ENCODE assay signal across 30 cellular contexts in genomic region chr5:177204281-177204680, GRCh38.
"Had no signal": no experiment of that assay in that cellular context is flagged by ENCODE, and none has a peak within 500 bp of the region (broad histone marks: within the 10 kb centered on the region; RNA-seq: fewer than 3 reads in every experiment).

No MANE protein-coding gene starts in this region.

- ATAC-seq: activated CD4-positive, CD25-positive, alpha-beta regulatory T cell treated with anti-CD3 and anti-CD28 coated beads, Interleukin-2, amount 50 U/mL, for 24 hours; activated CD8-positive, alpha-beta T cell treated with anti-CD3 and anti-CD28 coated beads, Interleukin-2, amount 10 ng/mL, durations not matched to agents 7 days and 5 days; SK-N-SH treated with all-trans-retinoic acid at 6 μM for 48 hours had no signal

- H3K4me3 ChIP-seq: adrenal gland, Peyer's patch, SJSA1 had no signal

- DNase-seq: activated CD4-positive, alpha-beta T cell treated with anti-CD3 and anti-CD28 coated beads for 48 hours; activated CD4-positive, alpha-beta T cell treated with anti-CD3 and anti-CD28 coated beads, Interleukin-2, amount 50 U/mL, for 4 hours; activated CD8-positive, alpha-beta memory T cell treated with anti-CD3 and anti-CD28 coated beads, Interleukin-2, amount 50 U/mL, for 48 hours; activated CD8-positive, alpha-beta T cell treated with anti-CD3 and anti-CD28 coated beads, Interleukin-2, amount 10 ng/mL, durations not matched to agents 7 days and 5 days; activated gamma-delta T cell; activated naive CD4-positive, alpha-beta T cell treated with anti-CD3 and anti-CD28 coated beads for 36 hours; activated naive CD8-positive, alpha-beta T cell treated with anti-CD3 and anti-CD28 coated beads, Interleukin-2, amount 10 ng/mL, durations not matched to agents 7 days and 5 days; activated T-cell treated with anti-CD3 and anti-CD28 coated beads, Interleukin-2, amount 50 U/mL, for 1 hour; adrenal gland; anterior cingulate cortex; caudate nucleus; KG1; NCI-H1092; NCI-H1417; NCI-H1930; NCI-H2171 treated with DMSO at 0.1 percent for 48 hours; NCI-H345; NCI-H510A; NCI-H526 treated with DMSO at 0.1 percent for 48 hours; NCI-H82; OCI-M1; Peyer's patch; SHP77; SW 1271 had no signal

- H3K27ac ChIP-seq: adrenal gland, Peyer's patch, RWPE1, SJSA1 had no signal

- H3K27ac Mint-ChIP-seq: activated CD8-positive, alpha-beta T cell treated with anti-CD3 and anti-CD28 coated beads, Interleukin-2, amount 10 ng/mL, durations not matched to agents 7 days and 5 days; activated naive CD4-positive, alpha-beta T cell treated with anti-CD3 and anti-CD28 coated beads for 36 hours; activated naive CD8-positive, alpha-beta T cell treated with anti-CD3 and anti-CD28 coated beads, Interleukin-2, amount 10 ng/mL, durations not matched to agents 7 days and 5 days; T-helper 2 cell treated with Interferon-gamma antibody and Interleukin-4, amounts not matched to agents 5 μg/mL and 100 μg/mL, for 36 hours had no signal

- H3K27me3 ChIP-seq: adrenal gland, Peyer's patch, SJSA1 had no signal

- H3K4me1 ChIP-seq: adrenal gland, Peyer's patch, SJSA1 had no signal

- H3K27me3 Mint-ChIP-seq: activated naive CD8-positive, alpha-beta T cell treated with anti-CD3 and anti-CD28 coated beads, Interleukin-2, amount 10 ng/mL, durations not matched to agents 7 days and 5 days had no signal

- H3K9me3 Mint-ChIP-seq: activated naive CD4-positive, alpha-beta T cell treated with anti-CD3 and anti-CD28 coated beads for 36 hours; activated naive CD8-positive, alpha-beta T cell treated with anti-CD3 and anti-CD28 coated beads, Interleukin-2, amount 10 ng/mL, durations not matched to agents 7 days and 5 days; activated T-helper 1 cell treated with anti-CD3 and anti-CD28 coated beads, Interleukin-12 subunit alpha, Interleukin-12 subunit beta, Interleukin-2, Interleukin-4 antibody, amounts not matched to agents 30 ng/mL and 10 ng/mL and 1 ng/mL, durations not matched to agents 14 hours and 24 hours and 36 hours; T-helper 2 cell treated with Interferon-gamma antibody and Interleukin-4, amounts not matched to agents 5 μg/mL and 100 μg/mL, for 36 hours had no signal

- H3K4me3 Mint-ChIP-seq: activated CD8-positive, alpha-beta T cell treated with anti-CD3 and anti-CD28 coated beads, Interleukin-2, amount 10 ng/mL, durations not matched to agents 7 days and 5 days; activated naive CD4-positive, alpha-beta T cell treated with anti-CD3 and anti-CD28 coated beads for 36 hours; activated naive CD8-positive, alpha-beta T cell treated with anti-CD3 and anti-CD28 coated beads, Interleukin-2, amount 10 ng/mL, durations not matched to agents 7 days and 5 days; activated T-helper 1 cell treated with anti-CD3 and anti-CD28 coated beads, Interleukin-12 subunit alpha, Interleukin-12 subunit beta, Interleukin-2, Interleukin-4 antibody, amounts not matched to agents 30 ng/mL and 10 ng/mL and 1 ng/mL, durations not matched to agents 14 hours and 24 hours and 36 hours; T-helper 2 cell treated with Interferon-gamma antibody and Interleukin-4, amounts not matched to agents 5 μg/mL and 100 μg/mL, for 36 hours had no signal

- H3K9me3 ChIP-seq: adrenal gland, Peyer's patch, SJSA1 had no signal
